Comparison of ENCODE assay signal across 19 cellular contexts in genomic region chr1:63981408-63981773, GRCh38.
"Had no signal": no experiment of that assay in that cellular context is flagged by ENCODE, and none has a peak within 500 bp of the region (broad histone marks: within the 10 kb centered on the region; RNA-seq: fewer than 3 reads in every experiment).

No MANE protein-coding gene starts in this region.

- DNase-seq: activated CD4-positive, alpha-beta memory T cell treated with anti-CD3 and anti-CD28 coated beads, Interleukin-2, amount 10 ng/mL, durations not matched to agents 7 days and 5 days; activated CD4-positive, alpha-beta T cell treated with anti-CD3 and anti-CD28 coated beads for 48 hours; activated effector memory CD4-positive, alpha-beta T cell treated with Interleukin-2 at 50 U/mL for 16 hours; activated naive CD4-positive, alpha-beta T cell treated with anti-CD3 and anti-CD28 coated beads, Interleukin-2, amount 10 ng/mL, durations not matched to agents 7 days and 5 days; activated T-cell treated with anti-CD3 and anti-CD28 coated beads, Interleukin-2, amount 50 U/mL, for 72 hours; amygdala; dermis blood vessel endothelial cell; effector CD8-positive, alpha-beta T cell; head of caudate nucleus; left cardiac atrium; occipital lobe; retina; stimulated activated CD4-positive, alpha-beta T cell treated with anti-CD3 and anti-CD28 coated beads, Interleukin-2, amount 100 ng/mL, for 48 hours; stimulated activated CD8-positive, alpha-beta memory T cell treated with anti-CD3 and anti-CD28 coated beads, Interleukin-4, amount 100 ng/mL, for 48 hours; stimulated activated naive B cell treated with anti-CD40 and anti-IgM and Interleukin-4, amounts not matched to agents 10 μg/mL and 1 μg/mL and 100 μg/mL, for 72 hours; T1000 had no signal

- H3K36me3 ChIP-seq: esophagus muscularis mucosa, gastroesophageal sphincter, thoracic aorta had no signal

- H3K4me3 ChIP-seq: esophagus muscularis mucosa, gastroesophageal sphincter, thoracic aorta had no signal

- H3K27me3 ChIP-seq: esophagus muscularis mucosa, gastroesophageal sphincter had no signal

- H3K9me3 ChIP-seq: esophagus muscularis mucosa, gastroesophageal sphincter, thoracic aorta had no signal

- ATAC-seq: activated T-cell treated with anti-CD3 and anti-CD28 coated beads, Interleukin-2, amount 50 U/mL, for 72 hours; gastroesophageal sphincter; left cardiac atrium; stimulated activated naive B cell treated with anti-CD40 and anti-IgM and Interleukin-4, amounts not matched to agents 10 μg/mL and 1 μg/mL and 100 μg/mL, for 72 hours had no signal

- H3K27ac ChIP-seq: esophagus muscularis mucosa, gastroesophageal sphincter, thoracic aorta had no signal
